1 cellular context compared by ENCODE assay signal in genomic region chr16:578232-578869, GRCh38.
TF ChIP-seq lines count a peak whose summit lies in the region.

No MANE protein-coding gene starts in this region.

TF ChIP-seq in IMR-90, 13 proteins besides CTCF, POLR2A, EP300 and RAD21:
- TF ChIP-seq MXI1 (IDR thresholded peaks at IDR 0.05; ENCODE audit: borderline replicate concordance, low read depth, low read length) (no peak), CEBPB (IDR thresholded peaks at IDR 0.05; ENCODE audit: low read depth, low read length) (no peak), MAZ (IDR thresholded peaks at IDR 0.05; ENCODE audit: borderline replicate concordance, low read depth, low read length) (no peak), RCOR1 (IDR thresholded peaks at IDR 0.05; ENCODE audit: insufficient replicate concordance, low read length) (no peak), ELK1 (IDR thresholded peaks at IDR 0.05; ENCODE audit: borderline replicate concordance, low read depth, low read length) (no peak), RFX5 (IDR thresholded peaks at IDR 0.05; ENCODE audit: low read depth, low read length) (no peak), CHD1 (IDR thresholded peaks at IDR 0.05; ENCODE audit: low read depth, low read length) (no peak), BHLHE40 (IDR thresholded peaks at IDR 0.05; ENCODE audit: low read depth, low read length) (no peak), SMC3 (IDR thresholded peaks at IDR 0.05; ENCODE audit: low read depth, low read length) (no peak), FOS (IDR thresholded peaks at IDR 0.05; ENCODE audit: low read depth, low read length) (no peak), MAFK (IDR thresholded peaks at IDR 0.05; ENCODE audit: low read depth, low read length) (no peak), USF2 (IDR thresholded peaks at IDR 0.05; ENCODE audit: low read depth, low read length) (no peak), NFE2L2 (IDR thresholded peaks at IDR 0.05; ENCODE audit: low read depth, low read length) (no peak)
